Comparison of ENCODE assay signal across 9 cellular contexts in the genomic region with DNA sequence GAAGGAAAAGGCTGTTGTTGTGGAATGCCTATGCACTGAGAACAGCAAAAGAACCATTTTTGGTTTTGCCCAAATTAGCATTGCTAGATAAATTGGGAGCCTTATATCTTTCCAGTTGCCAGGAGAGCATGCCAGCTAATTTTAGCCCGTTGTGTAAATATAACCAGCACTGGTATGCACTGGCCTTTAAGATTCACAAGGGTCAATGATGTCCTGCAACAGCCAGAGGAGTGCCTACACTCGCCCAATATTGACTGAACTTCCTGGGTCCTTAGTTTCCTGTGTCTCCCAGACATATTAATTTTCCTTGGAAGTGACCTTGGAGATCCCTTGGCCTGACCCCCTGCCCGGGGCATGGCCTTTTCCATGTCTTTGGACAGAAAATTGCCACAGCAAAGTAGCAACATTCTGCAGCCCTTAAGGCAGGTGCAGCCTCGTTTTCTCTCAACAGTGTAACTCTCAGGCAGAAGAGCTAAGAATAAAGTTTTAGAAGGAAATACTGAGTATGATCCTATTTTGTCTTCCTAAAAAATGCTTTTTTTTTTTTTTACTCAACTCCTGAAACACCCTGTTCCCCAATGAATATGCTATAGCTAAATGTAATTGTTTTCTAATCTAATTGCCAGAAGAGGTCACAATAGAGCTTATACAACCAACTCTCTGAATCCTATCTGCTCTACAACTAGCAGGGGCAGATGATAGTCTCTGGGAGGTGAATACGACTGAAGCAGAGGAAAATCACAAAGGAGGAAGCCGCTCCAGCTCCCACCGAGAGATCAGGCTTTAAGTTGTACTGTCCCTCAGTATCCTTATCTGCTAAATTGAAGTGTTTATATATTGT.
DNase-seq lines count a peak whose midpoint lies in the region; ATAC-seq and TF ChIP-seq lines count a peak whose summit lies in the region.
"Had no signal": no experiment of that assay in that cellular context is flagged by ENCODE, and none has a peak within 500 bp of the region (broad histone marks: within the 10 kb centered on the region; RNA-seq: fewer than 3 reads in every experiment).

No MANE protein-coding gene starts in this region.

- no peaks in the 10 kb centered on the region for H3K9me3 Mint-ChIP-seq in memory B cell

- no peak overlapping the region for H3K27ac Mint-ChIP-seq in memory B cell

- ATAC-seq in memory B cell (ENCODE audit: low read depth) (peak; percentile 74), HG03045 (IDR thresholded peaks at IDR 0.05; ENCODE audit: unreplicated experiment) (no peak), HG03442 (IDR thresholded peaks at IDR 0.05; ENCODE audit: unreplicated experiment) (no peak)

- peaks cover 2% of the 10 kb centered on the region for H3K36me3 Mint-ChIP-seq in memory B cell

- no peaks in the 10 kb centered on the region for H3K27me3 Mint-ChIP-seq in memory B cell

- TF ChIP-seq CTCF in cardiac fibroblast (IDR thresholded peaks at IDR 0.05; ENCODE audit: low read depth, low read length), result peak; percentile 17

- H3K4me3 Mint-ChIP-seq in memory B cell, result no peak overlapping the region

- H3K4me3 ChIP-seq in cardiac fibroblast (replicated peaks in 1 of 2; ENCODE audit: low read depth in 2 of 2, low read length in 2 of 2), result no peak overlapping the region

- peaks cover 2% of the 10 kb centered on the region for H3K4me1 Mint-ChIP-seq in memory B cell

- peak; percentile 58 for DNase-seq in DMS53 treated with DMSO at 0.1 percent for 48 hours (lab: John Stamatoyannopoulos, UW; ENCODE audit: unreplicated experiment)
- DNase-seq in LoVo (ENCODE audit: low spot score), result peak; percentile 11
- DNase-seq in cardiac fibroblast (ENCODE audit: low read depth in 2 of 2), result peak; percentile 29 to 43
- no peak for DNase-seq in memory B cell (ENCODE audit: low spot score in 2 of 2)
- DNase-seq in NCI-H345 (lab: John Stamatoyannopoulos, UW), result no peak
- no peak for DNase-seq in islet precursor cell
- DNase-seq: activated CD8-positive, alpha-beta memory T cell treated with anti-CD3 and anti-CD28 coated beads for 24 hours had no signal

Comparison
In these comparisons a context has a peak if more than half of its experiments do, and no peak if none do; other contexts are left out.
1. DNase-seq: peak in DMS53 treated with DMSO at 0.1 percent for 48 hours (single experiment), LoVo (single experiment) and cardiac fibroblast (2 of 2); none in memory B cell (0 of 2), NCI-H345 (single experiment) and islet precursor cell (single experiment).